ENCODE assay signal across 25 cellular contexts in genomic region chr1:4658643-4659042, GRCh38. TPM values are rescaled to one million over a fixed set of nuclear protein-coding genes. Genes with fewer than 3 reads are reported as not detected.
DNase-seq lines count a peak whose midpoint lies in the region; ATAC-seq and TF ChIP-seq lines count a peak whose summit lies in the region.
"Had no signal": no experiment of that assay in that cellular context is flagged by ENCODE, and none has a peak within 500 bp of the region (broad histone marks: within the 10 kb centered on the region; RNA-seq: fewer than 3 reads in every experiment).

No MANE protein-coding gene starts in this region.

- H3K36me3 ChIP-seq in iPS-20b (ENCODE audit: insufficient read depth, low read depth, low read length) (no peaks in the 10 kb centered on the region), upper lobe of right lung (no peaks in the 10 kb centered on the region)
- H3K36me3 ChIP-seq: heart left ventricle, left lung, Peyer's patch, thoracic aorta had no signal

- H3K27ac ChIP-seq in iPS-20b (ENCODE audit: low read length): no peak overlapping the region
- no peak overlapping the region for H3K27ac ChIP-seq in upper lobe of right lung
- H3K27ac ChIP-seq: heart left ventricle, left lung, Peyer's patch, thoracic aorta had no signal

- intact Hi-C loops in upper lobe of right lung (cut with DNase I): no loop called here

- TF ChIP-seq CTCF in upper lobe of right lung (IDR thresholded peaks at IDR 0.05): no peak

- peak; percentile 56 for DNase-seq in NCI-H1105 (lab: John Stamatoyannopoulos, UW)
- peak; percentile 6 for DNase-seq in NCI-H748 treated with DMSO at 0.1 percent for 48 hours (lab: John Stamatoyannopoulos, UW)
- peak; percentile 27 for DNase-seq in upper lobe of right lung
- no peak for DNase-seq in SK-N-DZ (ENCODE audit: low spot score)
- DNase-seq in iPS-NIHi11 (ENCODE audit: low spot score): no peak
- DNase-seq in 8988T: no peak
- DNase-seq: activated CD4-positive, alpha-beta memory T cell treated with anti-CD3 and anti-CD28 coated beads, Interleukin-2, amount 10 ng/mL, durations not matched to agents 7 days and 5 days; activated effector memory CD4-positive, alpha-beta T cell treated with Interleukin-2 at 50 U/mL for 16 hours; activated naive CD8-positive, alpha-beta T cell treated with anti-CD3 and anti-CD28 coated beads, Interleukin-2, amount 10 ng/mL, durations not matched to agents 7 days and 5 days; DMS53; erythroblast; heart left ventricle; left lung; NCI-H1092 treated with DMSO at 0.1 percent for 48 hours; NCI-H2081 treated with DMSO at 0.1 percent for 48 hours; Peyer's patch; stimulated activated CD4-positive, alpha-beta T cell treated with anti-CD3 and anti-CD28 coated beads, Interleukin-4, amount 100 ng/mL, for 24 hours; stimulated activated naive CD4-positive, alpha-beta T cell; T-cell had no signal

- no peaks in the 10 kb centered on the region for H3K9me3 ChIP-seq in iPS-20b (ENCODE audit: insufficient read depth, low read depth, low read length)
- H3K9me3 ChIP-seq in upper lobe of right lung: no peaks in the 10 kb centered on the region
- H3K9me3 ChIP-seq: heart left ventricle, left lung, Peyer's patch, thoracic aorta had no signal

- peak overlapping the region; percentile 52; the same call in 1 of the 2 replicates for H3K4me3 ChIP-seq in iPS-20b (ENCODE audit: low read length)
- no peak overlapping the region for H3K4me3 ChIP-seq in upper lobe of right lung
- H3K4me3 ChIP-seq: heart left ventricle, left lung, Peyer's patch, thoracic aorta had no signal

- H3K4me1 ChIP-seq in iPS-20b (ENCODE audit: insufficient read depth, low read length) (peaks cover 30% of the 10 kb centered on the region; the same call in 1 of the 2 replicates), upper lobe of right lung (no peaks in the 10 kb centered on the region)
- H3K4me1 ChIP-seq: Peyer's patch had no signal

- no peak overlapping the region for H3K9ac ChIP-seq in iPS-20b (ENCODE audit: low read depth, low read length)

- H3K27me3 ChIP-seq in iPS-20b (ENCODE audit: insufficient read depth, low read length): peaks cover 70% of the 10 kb centered on the region
- H3K27me3 ChIP-seq in upper lobe of right lung: peaks cover 58% of the 10 kb centered on the region

- ATAC-seq in upper lobe of right lung: no peak
- ATAC-seq: activated CD4-positive, CD25-positive, alpha-beta regulatory T cell treated with anti-CD3 and anti-CD28 coated beads, Interleukin-2, amount 50 U/mL, for 24 hours; HCT116; heart left ventricle; left lung; naive thymus-derived CD8-positive, alpha-beta T cell; T-cell had no signal

RNA-seq across cellular contexts. Expression of gene AJAP1, which starts 4.2 kb away (rescaled TPM):
- total RNA-seq in upper lobe of right lung: 0.52 TPM
- polyA plus RNA-seq in SK-N-DZ (2014; cell fraction: cytosol; rRNA removed): not detected in 2 replicates
- not detected in 2 replicates for polyA plus RNA-seq in SK-N-DZ (2014; cell fraction: nucleus; rRNA removed)
- total RNA-seq: activated CD4-positive, alpha-beta memory T cell treated with anti-CD3 and anti-CD28 coated beads, Interleukin-2, amount 10 ng/mL, durations not matched to agents 7 days and 5 days; activated naive CD8-positive, alpha-beta T cell treated with anti-CD3 and anti-CD28 coated beads, Interleukin-2, amount 10 ng/mL, durations not matched to agents 7 days and 5 days had no signal
- polyA plus RNA-seq: IgD-negative memory B cell had no signal

Comparison
In these comparisons a context has a peak if more than half of its experiments do, and no peak if none do; other contexts are left out.
1. DNase-seq: peak in NCI-H1105 (single experiment), NCI-H748 treated with DMSO at 0.1 percent for 48 hours (single experiment) and upper lobe of right lung (single experiment); none in SK-N-DZ (single experiment), iPS-NIHi11 (single experiment) and 8988T (single experiment).